Comparison of ENCODE assay signal across 24 cellular contexts in the genomic region with DNA sequence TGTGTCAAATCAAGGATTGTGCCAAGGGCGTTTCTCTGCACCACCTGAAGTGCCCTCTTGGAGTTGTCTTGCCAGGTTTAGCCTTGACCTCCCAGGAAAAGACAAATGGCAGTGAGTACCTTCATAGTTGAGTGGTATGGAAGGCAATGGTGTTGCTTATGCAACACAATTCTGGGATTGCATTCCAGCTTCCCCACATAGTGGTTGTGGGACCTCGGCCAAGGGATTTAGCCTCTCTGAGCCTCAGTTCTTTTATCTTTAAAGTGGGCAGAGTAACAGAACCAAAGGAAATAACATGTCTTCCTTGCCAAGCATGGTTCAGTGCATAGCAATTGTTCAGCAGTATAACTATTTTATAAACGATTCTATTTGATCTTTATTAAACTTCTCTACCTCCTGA. TPM values are rescaled to one million over a fixed set of nuclear protein-coding genes. Genes with fewer than 3 reads are reported as not detected.
"Had no signal": no experiment of that assay in that cellular context is flagged by ENCODE, and none has a peak within 500 bp of the region (broad histone marks: within the 10 kb centered on the region; RNA-seq: fewer than 3 reads in every experiment).

No MANE protein-coding gene starts in this region.

- FAIRE-seq: frontal cortex had no signal

- H3K36me3 Mint-ChIP-seq: naive thymus-derived CD8-positive, alpha-beta T cell had no signal

- H3K4me2 ChIP-seq: SK-N-SH had no signal

- H2AFZ ChIP-seq: parathyroid adenoma had no signal

- H3K4me3 ChIP-seq: sigmoid colon, spleen, tibial nerve, uterus had no signal

- H3K27me3 ChIP-seq: sigmoid colon, uterus had no signal

- H3K4me3 Mint-ChIP-seq: activated CD4-positive, alpha-beta T cell treated with anti-CD3 and anti-CD28 coated beads, Interleukin-2, amount 10 ng/mL, durations not matched to agents 7 days and 5 days; activated CD8-positive, alpha-beta T cell treated with anti-CD3 and anti-CD28 coated beads, Interleukin-2, amount 10 ng/mL, durations not matched to agents 7 days and 5 days; activated naive CD4-positive, alpha-beta T cell treated with anti-CD3 and anti-CD28 coated beads for 36 hours; activated naive CD8-positive, alpha-beta T cell treated with anti-CD3 and anti-CD28 coated beads, Interleukin-2, amount 50 U/mL, for 24 hours; activated T-cell treated with anti-CD3 and anti-CD28 coated beads, Interleukin-2, amount 50 U/mL, for 4 hours; naive thymus-derived CD8-positive, alpha-beta T cell had no signal

- H3K9me2 ChIP-seq: SK-N-SH had no signal

- H3K4me1 Mint-ChIP-seq: activated CD4-positive, alpha-beta T cell treated with anti-CD3 and anti-CD28 coated beads, Interleukin-2, amount 10 ng/mL, durations not matched to agents 7 days and 5 days had no signal

- H3K27ac Mint-ChIP-seq: activated CD4-positive, alpha-beta T cell treated with anti-CD3 and anti-CD28 coated beads, Interleukin-2, amount 10 ng/mL, durations not matched to agents 7 days and 5 days; activated CD8-positive, alpha-beta T cell treated with anti-CD3 and anti-CD28 coated beads, Interleukin-2, amount 10 ng/mL, durations not matched to agents 7 days and 5 days; activated naive CD4-positive, alpha-beta T cell treated with anti-CD3 and anti-CD28 coated beads for 36 hours; activated naive CD8-positive, alpha-beta T cell treated with anti-CD3 and anti-CD28 coated beads, Interleukin-2, amount 50 U/mL, for 24 hours; naive thymus-derived CD8-positive, alpha-beta T cell had no signal

- H3K27ac ChIP-seq: parathyroid adenoma, sigmoid colon, spleen, tibial nerve had no signal

- H3K9ac ChIP-seq: parathyroid adenoma, SK-N-SH had no signal

- H3K36me3 ChIP-seq: sigmoid colon, spleen, tibial nerve, uterus had no signal

- DNase-seq: activated CD4-positive, alpha-beta T cell treated with anti-CD3 and anti-CD28 coated beads, Interleukin-2, amount 10 ng/mL, durations not matched to agents 7 days and 5 days; activated CD8-positive, alpha-beta T cell treated with anti-CD3 and anti-CD28 coated beads, Interleukin-2, amount 10 ng/mL, durations not matched to agents 7 days and 5 days; activated naive CD4-positive, alpha-beta T cell treated with anti-CD3 and anti-CD28 coated beads for 36 hours; activated naive CD8-positive, alpha-beta T cell treated with anti-CD3 and anti-CD28 coated beads, Interleukin-2, amount 50 U/mL, for 24 hours; activated T-cell treated with anti-CD3 and anti-CD28 coated beads, Interleukin-2, amount 50 U/mL, for 4 hours; head of caudate nucleus; naive thymus-derived CD8-positive, alpha-beta T cell; sigmoid colon; SK-N-SH; spleen; stimulated activated naive CD4-positive, alpha-beta T cell treated with Interleukin-2 at 50 U/mL for 16 hours; T-helper 1 cell; T-helper 9 cell; uterus had no signal

- ATAC-seq: activated CD4-positive, CD25-positive, alpha-beta regulatory T cell treated with anti-CD3 and anti-CD28 coated beads, Interleukin-2, amount 50 U/mL, for 24 hours; activated CD8-positive, alpha-beta T cell treated with anti-CD3 and anti-CD28 coated beads, Interleukin-2, amount 10 ng/mL, durations not matched to agents 7 days and 5 days; activated naive CD8-positive, alpha-beta T cell treated with anti-CD3 and anti-CD28 coated beads, Interleukin-2, amount 50 U/mL, for 24 hours; activated T-cell treated with anti-CD3 and anti-CD28 coated beads, Interleukin-2, amount 50 U/mL, for 4 hours; naive thymus-derived CD8-positive, alpha-beta T cell had no signal

- H3K9me3 ChIP-seq: sigmoid colon, SK-N-SH, spleen, tibial nerve, uterus had no signal

- H3K79me2 ChIP-seq: parathyroid adenoma had no signal

- H3K9me3 Mint-ChIP-seq: activated CD4-positive, alpha-beta T cell treated with anti-CD3 and anti-CD28 coated beads, Interleukin-2, amount 10 ng/mL, durations not matched to agents 7 days and 5 days; activated naive CD4-positive, alpha-beta T cell treated with anti-CD3 and anti-CD28 coated beads for 36 hours; activated naive CD8-positive, alpha-beta T cell treated with anti-CD3 and anti-CD28 coated beads, Interleukin-2, amount 50 U/mL, for 24 hours; activated T-cell treated with anti-CD3 and anti-CD28 coated beads, Interleukin-2, amount 50 U/mL, for 4 hours; naive thymus-derived CD8-positive, alpha-beta T cell had no signal

RNA-seq across cellular contexts. Expression of gene CCDC42, which starts 49.4 kb away (rescaled TPM):
- total RNA-seq: activated naive CD4-positive, alpha-beta T cell treated with anti-CD3 and anti-CD28 coated beads for 36 hours; activated T-cell treated with anti-CD3 and anti-CD28 coated beads, Interleukin-2, amount 50 U/mL, for 4 hours; cardiac septum; epithelial cell of proximal tubule; fibroblast of lung; liver; renal cortical epithelial cell; sigmoid colon; subcutaneous adipose tissue; tibial nerve; uterus had no signal
- polyA plus RNA-seq: fibroblast of lung; naive thymus-derived CD8-positive, alpha-beta T cell; SK-N-SH had no signal
